11 cellular contexts compared by ENCODE assay signal in the genomic region with DNA sequence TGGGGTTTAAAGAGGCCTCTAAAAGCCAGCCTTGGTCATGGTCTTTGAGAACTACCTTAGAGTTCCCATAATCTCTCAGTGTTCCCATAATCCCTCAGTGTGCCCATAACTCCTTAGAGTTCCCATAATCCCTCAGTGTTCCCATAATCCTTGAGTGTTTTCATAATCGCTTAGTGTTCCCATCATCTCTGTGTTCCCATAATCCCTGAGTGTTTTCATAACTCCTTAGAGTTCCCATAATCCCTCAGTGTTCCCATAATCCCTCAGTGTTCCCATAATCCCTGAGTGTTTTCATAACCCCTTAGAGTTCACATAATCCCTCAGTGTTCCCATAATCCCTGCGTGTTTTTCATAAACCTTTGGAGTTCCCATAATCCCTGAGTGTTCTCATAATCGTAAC.
"Had no signal": no experiment of that assay in that cellular context is flagged by ENCODE, and none has a peak within 500 bp of the region (broad histone marks: within the 10 kb centered on the region; RNA-seq: fewer than 3 reads in every experiment).

No MANE protein-coding gene starts in this region.

- H3K27ac ChIP-seq: GM23248 had no signal

- H3K4me1 ChIP-seq: HAP-1 had no signal

- H3K36me3 ChIP-seq: HAP-1 had no signal

- H3K4me3 ChIP-seq: GM23248, GM23338, HAP-1 had no signal

- H2AFZ ChIP-seq: GM23248, GM23338 had no signal

- ATAC-seq: GM23338, HCT116 had no signal

- H3K9ac ChIP-seq: GM23248 had no signal

- FAIRE-seq: H1, H54 had no signal

- H3K9me3 ChIP-seq: HAP-1 had no signal

- H3K4me2 ChIP-seq: GM23338 had no signal

- DNase-seq: GM23248, GOT3, H7, H9, HCEC 1CT, HFFc6 had no signal
